In the genomic region with DNA sequence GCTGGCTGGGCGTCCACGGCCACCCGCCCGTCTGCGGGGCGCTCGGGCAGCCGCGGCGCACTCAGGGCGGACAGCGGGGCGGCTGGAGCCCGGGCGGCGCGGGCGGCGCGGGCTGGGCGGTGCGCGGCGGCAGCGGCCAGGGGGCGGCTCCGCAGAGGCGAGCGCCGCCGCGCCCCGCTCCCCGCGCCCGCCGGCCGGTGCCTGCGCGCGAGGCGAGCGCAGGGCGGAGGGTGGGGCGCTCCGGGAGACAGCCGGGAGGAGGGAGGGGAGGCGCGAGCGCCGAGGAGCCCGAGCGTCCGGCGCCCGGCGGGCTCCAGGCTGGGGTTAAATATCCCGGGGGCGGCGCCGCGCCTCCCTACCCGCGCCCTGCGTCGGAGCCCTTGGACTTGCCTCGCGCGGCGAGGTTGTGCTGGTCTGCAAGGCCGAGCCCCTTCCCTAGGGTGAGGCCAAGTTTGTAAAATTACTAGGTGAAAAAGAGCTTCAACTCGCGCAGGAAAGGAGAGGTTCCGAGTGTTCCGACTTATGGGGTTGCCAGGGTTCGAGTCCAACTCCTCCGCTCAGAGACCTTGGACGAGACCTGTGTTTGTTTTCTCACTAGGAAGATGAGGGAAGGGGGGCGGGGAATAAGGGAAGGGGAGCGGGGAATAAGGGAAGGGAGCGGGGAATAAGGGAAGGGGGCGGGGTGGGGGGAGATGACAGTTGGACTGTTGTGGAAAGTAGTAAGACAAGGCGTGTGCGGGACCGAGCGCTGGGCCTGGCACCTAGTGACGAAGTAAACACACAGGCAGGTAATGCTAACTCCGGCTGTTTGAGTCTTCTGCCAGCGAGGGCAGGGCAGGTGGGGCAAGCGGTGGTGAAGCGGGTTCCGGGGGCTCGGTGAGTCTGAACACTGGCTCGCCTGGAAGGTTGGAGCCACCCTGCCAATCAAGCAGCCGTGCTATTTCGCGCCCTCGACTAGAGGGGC, we compare ENCODE assay signal across 8 cellular contexts. TPM values are rescaled to one million over a fixed set of nuclear protein-coding genes. Genes with fewer than 3 reads are reported as not detected.
DNase-seq lines count a peak whose midpoint lies in the region; ATAC-seq and TF ChIP-seq lines count a peak whose summit lies in the region.

A gene (minus strand): TSS at position 301 of the 964 bp plus-strand sequence. CDS start 311 bp downstream, outside the sequence.

- H3K9me3 Mint-ChIP-seq in activated naive CD8-positive, alpha-beta T cell treated with anti-CD3 and anti-CD28 coated beads, Interleukin-2, amount 50 U/mL, for 24 hours = no peaks in the 10 kb centered on the region

- intact Hi-C loops in A673 (cut with micrococcal nuclease; ENCODE audit: unreplicated experiment) = no loop called here

- CTCF ChIA-PET in A673 (lab: Charles Lee) = no interaction called here
- CTCF ChIA-PET in HEK293T (lab: Yijun Ruan, JAX) = no interaction called here

- BruUV-seq in A673 (replicated peaks; lab: Mats Ljungman, UMichigan) = no TSS peak

- H3K27me3 Mint-ChIP-seq in activated naive CD8-positive, alpha-beta T cell treated with anti-CD3 and anti-CD28 coated beads, Interleukin-2, amount 50 U/mL, for 24 hours = peaks cover 81% of the 10 kb centered on the region

- no peaks in the 10 kb centered on the region for H3K36me3 Mint-ChIP-seq in activated naive CD8-positive, alpha-beta T cell treated with anti-CD3 and anti-CD28 coated beads, Interleukin-2, amount 50 U/mL, for 24 hours (ENCODE audit: low read depth)

- no peak for TF ChIP-seq CTCF in A673 (conservative IDR thresholded peaks at IDR 0.05; ENCODE audit: low read depth, low read length)

- no peak within 1 kb of the TSS for H3K27ac ChIP-seq in A673 (ENCODE audit: low read depth, low read length, poor library complexity, severe bottlenecking)

- H3K9ac ChIP-seq in iPS-15b (ENCODE audit: low read depth, low read length) = no peak within 1 kb of the TSS
- peak within 1 kb of the TSS; percentile 81 for H3K9ac ChIP-seq in skeletal muscle satellite cell (ENCODE audit: low read depth, low read length)

- H3K4me3 ChIP-seq in A673 (ENCODE audit: low read depth, low read length, poor library complexity, severe bottlenecking) (peak within 1 kb of the TSS; percentile 39), iPS-15b (ENCODE audit: low read depth, low read length) (peak within 1 kb of the TSS; percentile 75), skeletal muscle satellite cell (ENCODE audit: low read length) (peak within 1 kb of the TSS; percentile 87)

- H3K4me1 Mint-ChIP-seq in activated naive CD8-positive, alpha-beta T cell treated with anti-CD3 and anti-CD28 coated beads, Interleukin-2, amount 50 U/mL, for 24 hours = peaks cover 17% of the 10 kb centered on the region

- peak within 1 kb of the TSS; percentile 48 for H3K4me3 Mint-ChIP-seq in activated naive CD8-positive, alpha-beta T cell treated with anti-CD3 and anti-CD28 coated beads, Interleukin-2, amount 50 U/mL, for 24 hours

- H3K4me2 ChIP-seq in skeletal muscle satellite cell (ENCODE audit: low read length) = peak within 1 kb of the TSS; percentile 73

- H3K9me3 ChIP-seq in A673 (ENCODE audit: low read depth, low read length, poor library complexity, severe bottlenecking) = no peaks in the 10 kb centered on the region
- no peaks in the 10 kb centered on the region for H3K9me3 ChIP-seq in iPS-15b (ENCODE audit: control insufficient read depth, insufficient read depth, low read length)
- H3K9me3 ChIP-seq in skeletal muscle satellite cell (replicated peaks; ENCODE audit: low read length) = no peaks in the 10 kb centered on the region

- H3K4me1 ChIP-seq in A673 (ENCODE audit: insufficient read depth, low read length, poor library complexity, severe bottlenecking) = peaks cover 8% of the 10 kb centered on the region
- peaks cover 3% of the 10 kb centered on the region for H3K4me1 ChIP-seq in iPS-15b (ENCODE audit: control insufficient read depth, insufficient read depth, low read length)
- peaks cover 65% of the 10 kb centered on the region for H3K4me1 ChIP-seq in skeletal muscle satellite cell (ENCODE audit: control insufficient read depth, insufficient read depth, low read length)

- POLR2A ChIA-PET in A673 (lab: Charles Lee; ENCODE audit: low non-redundant PET) (no interaction called here), HEK293T (lab: Yijun Ruan, JAX) (no interaction called here)

- H3K36me3 ChIP-seq in A673 (ENCODE audit: insufficient read depth, low read length, poor library complexity, severe bottlenecking) (no peaks in the 10 kb centered on the region), iPS-15b (ENCODE audit: control insufficient read depth, insufficient read depth, low read length) (no peaks in the 10 kb centered on the region), skeletal muscle satellite cell (ENCODE audit: insufficient read depth, low read length) (peaks cover 5% of the 10 kb centered on the region)

- DNase-seq in A673 (ENCODE audit: low spot score) (peak; percentile 9), HEK293T (ENCODE audit: extremely low spot score) (peak; percentile 39), NCI-H1694 treated with DMSO at 0.1 percent for 48 hours (lab: John Stamatoyannopoulos, UW) (no peak)
- DNase-seq in activated naive CD8-positive, alpha-beta T cell treated with anti-CD3 and anti-CD28 coated beads, Interleukin-2, amount 50 U/mL, for 24 hours = no peak

- no peak within 1 kb of the TSS for H3K27ac Mint-ChIP-seq in activated naive CD8-positive, alpha-beta T cell treated with anti-CD3 and anti-CD28 coated beads, Interleukin-2, amount 50 U/mL, for 24 hours

- H3K27me3 ChIP-seq in A673 (replicated peaks; ENCODE audit: insufficient read depth, low read depth, low read length, poor library complexity) (peaks cover 87% of the 10 kb centered on the region), iPS-15b (ENCODE audit: control insufficient read depth, insufficient read depth, low read length) (peaks cover 73% of the 10 kb centered on the region), skeletal muscle satellite cell (ENCODE audit: control insufficient read depth, insufficient read depth, low read length) (no peaks in the 10 kb centered on the region)

- no peak for ATAC-seq in activated naive CD8-positive, alpha-beta T cell treated with anti-CD3 and anti-CD28 coated beads, Interleukin-2, amount 50 U/mL, for 24 hours
- ATAC-seq in GM19467 (IDR thresholded peaks at IDR 0.05; ENCODE audit: unreplicated experiment) (no peak), HG02623 (IDR thresholded peaks at IDR 0.05; ENCODE audit: unreplicated experiment) (no peak)

TF ChIP-seq in HEK293T, 16 proteins besides CTCF, POLR2A, EP300 and RAD21:
- no peak for TF ChIP-seq BHLHE40 (IDR thresholded peaks at IDR 0.05; ENCODE audit: borderline replicate concordance)

RNA-seq across cellular contexts. Expression of the gene that starts here (rescaled TPM):
- total RNA-seq in A673 (2021) = 0.15 and 0.24 TPM in 2 replicates
- total RNA-seq in skeletal muscle satellite cell (2012; rRNA removed) = 20.5 and 28.4 TPM in 2 replicates

Comparison
In these comparisons a context has a peak if more than half of its experiments do, and no peak if none do; other contexts are left out.
1. Peak in DNase-seq and H3K4me3 ChIP-seq in A673; RNA of the gene not detected or under 1 TPM.